ENCODE assay signal across 27 cellular contexts in genomic region chr21:39097981-39098380, GRCh38.
DNase-seq lines count a peak whose midpoint lies in the region; ATAC-seq and TF ChIP-seq lines count a peak whose summit lies in the region.
"Had no signal": no experiment of that assay in that cellular context is flagged by ENCODE, and none has a peak within 500 bp of the region (broad histone marks: within the 10 kb centered on the region; RNA-seq: fewer than 3 reads in every experiment).

No MANE protein-coding gene starts in this region.

- H3K4me1 ChIP-seq in GM23338 (ENCODE audit: insufficient read depth): peaks cover 9% of the 10 kb centered on the region; the same call in 1 of the 2 replicates
- H3K4me1 ChIP-seq: colonic mucosa, SJCRH30 had no signal

- H4K20me1 ChIP-seq in GM23338 (replicated peaks; ENCODE audit: insufficient read depth): no peaks in the 10 kb centered on the region

- H3K4me3 ChIP-seq in GM23338: no peak overlapping the region
- H3K4me3 ChIP-seq: colonic mucosa, esophagus muscularis mucosa, gastrocnemius medialis, SJCRH30, testis had no signal

- ATAC-seq in GM23338 (no peak; the same call in 2 of the 3 replicates), GM21786 (IDR thresholded peaks at IDR 0.05; ENCODE audit: unreplicated experiment) (no peak), HG03342 (IDR thresholded peaks at IDR 0.05; ENCODE audit: unreplicated experiment) (no peak), HG03354 (IDR thresholded peaks at IDR 0.05; ENCODE audit: poor library complexity, severe bottlenecking, unreplicated experiment) (no peak)
- ATAC-seq: activated CD4-positive, alpha-beta T cell treated with anti-CD3 and anti-CD28 coated beads for 36 hours; Panc1; T-helper 17 cell had no signal

- no peaks in the 10 kb centered on the region for H3K36me3 ChIP-seq in GM23338 (ENCODE audit: insufficient read depth)
- H3K36me3 ChIP-seq: colonic mucosa, esophagus muscularis mucosa, gastrocnemius medialis, SJCRH30 had no signal

- H3F3A ChIP-seq in GM23338 (replicated peaks; ENCODE audit: low read depth): no peaks in the 10 kb centered on the region

- DNase-seq in GM23338 (ENCODE audit: low spot score) (no peak), islet precursor cell (peak; percentile 56), progenitor cell of endocrine pancreas (ENCODE audit: low spot score, unreplicated experiment) (no peak), HPDE6-E6E7 (ENCODE audit: extremely low spot score) (no peak)
- DNase-seq: activated CD4-positive, alpha-beta T cell treated with anti-CD3 and anti-CD28 coated beads for 36 hours; activated CD8-positive, alpha-beta memory T cell treated with anti-CD3 and anti-CD28 coated beads for 24 hours; activated naive CD4-positive, alpha-beta T cell; activated T-cell treated with anti-CD3 and anti-CD28 coated beads, Interleukin-2, amount 50 U/mL, for 1 hour; amniotic stem cell; CD4-positive, CD25-positive, alpha-beta regulatory T cell; colonic mucosa; EL; naive B cell; NK-92 treated with Interleukin-12 subunit alpha and Interleukin-12 subunit beta, amount 100 ng/mL, for 24 hours; SJCRH30; stimulated activated CD4-positive, alpha-beta T cell treated with anti-CD3 and anti-CD28 coated beads, Interleukin-12 subunit alpha, Interleukin-12 subunit beta, amount 100 ng/mL, for 4 hours; stimulated activated CD4-positive, alpha-beta T cell treated with anti-CD3 and anti-CD28 coated beads, Interleukin-4, amount 100 ng/mL, for 24 hours; T-helper 17 cell; testis had no signal

- H3K9me3 Mint-ChIP-seq in GM23338: peaks cover 8% of the 10 kb centered on the region
- no peaks in the 10 kb centered on the region for H3K9me3 Mint-ChIP-seq in dendritic cell treated with granulocyte-macrophage colony-stimulating factor and Interleukin-4, amounts not matched to agents 40 ng/mL and 50 ng/mL, for 4 days
- H3K9me3 Mint-ChIP-seq in progenitor cell of endocrine pancreas (ENCODE audit: low read depth): peaks cover 5% of the 10 kb centered on the region
- H3K9me3 Mint-ChIP-seq: CD4-positive, CD25-positive, alpha-beta regulatory T cell; naive B cell had no signal

- peaks cover 6% of the 10 kb centered on the region; the same call in 1 of the 2 replicates for H3K9me2 ChIP-seq in GM23338 (ENCODE audit: insufficient read depth)

- no peaks in the 10 kb centered on the region for H3K27me3 ChIP-seq in GM23338 (ENCODE audit: insufficient read depth)
- H3K27me3 ChIP-seq: colonic mucosa, esophagus muscularis mucosa, gastrocnemius medialis, testis had no signal

- TF ChIP-seq CTCF in GM23338 (conservative IDR thresholded peaks at IDR 0.05; ENCODE audit: low read depth in 2 of 2): no peak
- no peak for TF ChIP-seq CTCF in progenitor cell of endocrine pancreas (IDR thresholded peaks at IDR 0.05; ENCODE audit: unreplicated experiment)

- no peaks in the 10 kb centered on the region for H3K79me2 ChIP-seq in GM23338 (replicated peaks; ENCODE audit: insufficient read depth)

- no peaks in the 10 kb centered on the region for H3K27me3 Mint-ChIP-seq in GM23338 (ENCODE audit: insufficient read depth, low read depth, poor library complexity)
- peaks cover 6% of the 10 kb centered on the region for H3K27me3 Mint-ChIP-seq in dendritic cell treated with granulocyte-macrophage colony-stimulating factor and Interleukin-4, amounts not matched to agents 40 ng/mL and 50 ng/mL, for 4 days
- peaks cover 3% of the 10 kb centered on the region for H3K27me3 Mint-ChIP-seq in progenitor cell of endocrine pancreas
- H3K27me3 Mint-ChIP-seq: activated CD4-positive, alpha-beta T cell treated with anti-CD3 and anti-CD28 coated beads for 36 hours had no signal

- H3K27ac Mint-ChIP-seq in GM23338 (no peak overlapping the region), progenitor cell of endocrine pancreas (peak overlapping the region; percentile 89)
- H3K27ac Mint-ChIP-seq in dendritic cell treated with granulocyte-macrophage colony-stimulating factor and Interleukin-4, amounts not matched to agents 40 ng/mL and 50 ng/mL, for 4 days: peak overlapping the region; percentile 94
- H3K27ac Mint-ChIP-seq: activated CD4-positive, alpha-beta T cell treated with anti-CD3 and anti-CD28 coated beads for 36 hours; CD4-positive, CD25-positive, alpha-beta regulatory T cell; T-helper 17 cell had no signal

- intact Hi-C loops in dendritic cell treated with granulocyte-macrophage colony-stimulating factor and Interleukin-4, amounts not matched to agents 40 ng/mL and 50 ng/mL, for 4 days (cut with micrococcal nuclease): no loop called here

- H3K27ac ChIP-seq in GM23338 (ENCODE audit: low read depth): no peak overlapping the region
- H3K27ac ChIP-seq: colonic mucosa, SJCRH30 had no signal

- H3K36me3 Mint-ChIP-seq in GM23338 (ENCODE audit: low read depth): peaks cover 3% of the 10 kb centered on the region; the same call in 1 of the 3 replicates
- no peaks in the 10 kb centered on the region for H3K36me3 Mint-ChIP-seq in dendritic cell treated with granulocyte-macrophage colony-stimulating factor and Interleukin-4, amounts not matched to agents 40 ng/mL and 50 ng/mL, for 4 days (ENCODE audit: low read depth)
- H3K36me3 Mint-ChIP-seq in progenitor cell of endocrine pancreas (ENCODE audit: insufficient read depth): no peaks in the 10 kb centered on the region
- H3K36me3 Mint-ChIP-seq: CD4-positive, CD25-positive, alpha-beta regulatory T cell; naive B cell; stimulated activated naive B cell treated with anti-CD40 and anti-IgM and Interleukin-4, amounts not matched to agents 10 μg/mL and 1 μg/mL and 100 μg/mL, for 72 hours had no signal

- no peak overlapping the region for H3K4me2 ChIP-seq in GM23338

- H2AFZ ChIP-seq in GM23338: peak overlapping the region; percentile 93; the same call in 1 of the 2 replicates

- H3K4me3 Mint-ChIP-seq in GM23338: no peak overlapping the region
- no peak overlapping the region for H3K4me3 Mint-ChIP-seq in dendritic cell treated with granulocyte-macrophage colony-stimulating factor and Interleukin-4, amounts not matched to agents 40 ng/mL and 50 ng/mL, for 4 days
- no peak overlapping the region for H3K4me3 Mint-ChIP-seq in progenitor cell of endocrine pancreas (ENCODE audit: low read depth)
- H3K4me3 Mint-ChIP-seq: activated CD4-positive, alpha-beta T cell treated with anti-CD3 and anti-CD28 coated beads for 36 hours; CD4-positive, CD25-positive, alpha-beta regulatory T cell; naive B cell; stimulated activated naive B cell treated with anti-CD40 and anti-IgM and Interleukin-4, amounts not matched to agents 10 μg/mL and 1 μg/mL and 100 μg/mL, for 72 hours; T-helper 17 cell had no signal

- peaks cover 15% of the 10 kb centered on the region for H3K4me1 Mint-ChIP-seq in GM23338
- peaks cover 78% of the 10 kb centered on the region for H3K4me1 Mint-ChIP-seq in dendritic cell treated with granulocyte-macrophage colony-stimulating factor and Interleukin-4, amounts not matched to agents 40 ng/mL and 50 ng/mL, for 4 days (ENCODE audit: low read depth)
- peaks cover 33% of the 10 kb centered on the region for H3K4me1 Mint-ChIP-seq in progenitor cell of endocrine pancreas (ENCODE audit: low read depth)
- H3K4me1 Mint-ChIP-seq: activated CD4-positive, alpha-beta T cell treated with anti-CD3 and anti-CD28 coated beads for 36 hours; CD4-positive, CD25-positive, alpha-beta regulatory T cell had no signal

TF ChIP-seq in GM23338, 12 proteins besides CTCF, POLR2A, EP300 and RAD21 (continues in another document):
- no peak for TF ChIP-seq NANOG (IDR thresholded peaks at IDR 0.05; ENCODE audit: borderline replicate concordance)
- TF ChIP-seq POLR2AphosphoS5 (IDR thresholded peaks at IDR 0.05; ENCODE audit: low read depth): no peak
- no peak for TF ChIP-seq EZH2phosphoT487 (IDR thresholded peaks at IDR 0.05; ENCODE audit: unreplicated experiment)
- TF ChIP-seq REST (IDR thresholded peaks at IDR 0.05; ENCODE audit: unreplicated experiment): no peak
- TF ChIP-seq STAT1 (IDR thresholded peaks at IDR 0.05; ENCODE audit: unreplicated experiment): no peak
- TF ChIP-seq ZNF114 (CRISPR knock-in tag; IDR thresholded peaks at IDR 0.05): no peak
- no peak for TF ChIP-seq EZH2 (IDR thresholded peaks at IDR 0.05; ENCODE audit: low read depth, unreplicated experiment)
- no peak for TF ChIP-seq ETS1 (IDR thresholded peaks at IDR 0.05)
- TF ChIP-seq ZNF331 (CRISPR knock-in tag; IDR thresholded peaks at IDR 0.05; ENCODE audit: low read depth): no peak
- TF ChIP-seq JUNB (IDR thresholded peaks at IDR 0.05; ENCODE audit: unreplicated experiment): no peak
